ENCODE assay signal across 30 cellular contexts in genomic region chr4:105436414-105436813, GRCh38.
"Had no signal": no experiment of that assay in that cellular context is flagged by ENCODE, and none has a peak within 500 bp of the region (broad histone marks: within the 10 kb centered on the region; RNA-seq: fewer than 3 reads in every experiment).

No MANE protein-coding gene starts in this region.

- H3K4me3 ChIP-seq: neural progenitor cell, ovary, psoas muscle, right lobe of liver, sigmoid colon, skin epidermis, smooth muscle cell, spleen, suprapubic skin, testis, tibial artery, transverse colon, upper lobe of left lung, vagina had no signal

- H3K4me2 ChIP-seq: neural progenitor cell, smooth muscle cell had no signal

- ATAC-seq: natural killer cell; psoas muscle; right cardiac atrium; stimulated activated memory B cell treated with anti-CD40 and anti-IgM and Interleukin-4, amounts not matched to agents 10 μg/mL and 1 μg/mL and 100 μg/mL, for 72 hours; stimulated activated naive CD8-positive, alpha-beta T cell treated with anti-CD3 and anti-CD28 coated beads, Interleukin-15, amount 100 ng/mL, for 72 hours; stimulated activated naive CD8-positive, alpha-beta T cell treated with anti-CD3 and anti-CD28 coated beads, Interleukin-15, Interleukin-2, amounts not matched to agents 100 U/mL and 50 U/mL, for 24 hours had no signal

- H2AFZ ChIP-seq: neural progenitor cell, parathyroid adenoma had no signal

- H3K27me3 ChIP-seq: neural progenitor cell, ovary, right lobe of liver, sigmoid colon, spleen, suprapubic skin, testis, tibial artery, transverse colon, upper lobe of left lung, vagina had no signal

- H3K4me1 ChIP-seq: neural progenitor cell, parathyroid adenoma, right lobe of liver, sigmoid colon, spleen, suprapubic skin, testis, tibial artery, transverse colon, upper lobe of left lung, vagina had no signal

- FAIRE-seq: urothelium cell line had no signal

- H3K79me2 ChIP-seq: parathyroid adenoma had no signal

- H3K9ac ChIP-seq: neural progenitor cell, parathyroid adenoma had no signal

- H3K9me3 ChIP-seq: ovary, psoas muscle, right lobe of liver, sigmoid colon, testis, transverse colon, vagina had no signal

- H3K36me3 ChIP-seq: ovary had no signal

- H3K27ac ChIP-seq: neural progenitor cell, ovary, parathyroid adenoma, psoas muscle, right lobe of liver, sigmoid colon, skin epidermis, spleen, suprapubic skin, testis, tibial artery, transverse colon, upper lobe of left lung, vagina had no signal

- DNase-seq: natural killer cell; occipital lobe; ovary; posterior cingulate gyrus; psoas muscle; right cardiac atrium; right lobe of liver; sigmoid colon; spleen; stimulated activated CD4-positive, alpha-beta T cell treated with anti-CD3 and anti-CD28 coated beads, Interleukin-12 subunit alpha, Interleukin-12 subunit beta, amount 100 ng/mL, for 4 hours; stimulated activated CD4-positive, alpha-beta T cell treated with anti-CD3 and anti-CD28 coated beads, Interleukin-1b, Interleukin-23, amount 100 ng/mL, for 48 hours; stimulated activated CD4-positive, alpha-beta T cell treated with anti-CD3 and anti-CD28 coated beads, Interleukin-4, amount 100 ng/mL, for 1 hour; stimulated activated CD4-positive, alpha-beta T cell treated with anti-CD3 and anti-CD28 coated beads, Interleukin-4, amount 100 ng/mL, for 4 hours; stimulated activated CD8-positive, alpha-beta memory T cell treated with anti-CD3 and anti-CD28 coated beads, Interleukin-4, amount 100 ng/mL, for 48 hours; stimulated activated naive CD4-positive, alpha-beta T cell; stimulated activated naive CD8-positive, alpha-beta T cell treated with anti-CD3 and anti-CD28 coated beads, Interleukin-15, amount 100 ng/mL, for 72 hours; stimulated activated naive CD8-positive, alpha-beta T cell treated with anti-CD3 and anti-CD28 coated beads, Interleukin-15, Interleukin-2, amounts not matched to agents 100 U/mL and 50 U/mL, for 24 hours; substantia nigra; testis; tibial artery; transverse colon; upper lobe of left lung had no signal
